19 cellular contexts compared by ENCODE assay signal in the genomic region with DNA sequence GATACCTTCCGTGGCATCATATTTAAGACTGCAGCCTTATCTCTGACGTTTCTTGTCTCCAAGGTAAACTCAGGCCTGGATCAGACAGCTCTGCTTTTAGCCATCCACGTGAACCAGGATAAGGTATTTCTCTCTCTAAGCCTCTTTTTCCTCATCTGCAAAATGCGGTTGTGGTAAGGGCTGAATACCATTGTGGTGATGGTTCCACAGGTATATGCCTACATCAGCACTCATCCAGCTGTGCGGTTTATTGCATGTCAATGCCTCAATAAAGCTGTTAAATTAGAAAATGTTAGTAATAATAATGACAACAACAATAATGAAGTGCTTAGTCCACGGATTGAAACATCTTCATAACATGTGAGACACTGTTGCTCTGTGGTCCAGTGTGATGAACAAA.
DNase-seq lines count a peak whose midpoint lies in the region; ATAC-seq and TF ChIP-seq lines count a peak whose summit lies in the region.
"Had no signal": no experiment of that assay in that cellular context is flagged by ENCODE, and none has a peak within 500 bp of the region (broad histone marks: within the 10 kb centered on the region; RNA-seq: fewer than 3 reads in every experiment).

No MANE protein-coding gene starts in this region.

- TF ChIP-seq CTCF in RWPE2 (IDR thresholded peaks at IDR 0.05; ENCODE audit: poor library complexity, severe bottlenecking) (no peak), progenitor cell of endocrine pancreas (IDR thresholded peaks at IDR 0.05; ENCODE audit: unreplicated experiment) (no peak)

- H3K4me1 Mint-ChIP-seq in progenitor cell of endocrine pancreas (ENCODE audit: low read depth): peaks cover 36% of the 10 kb centered on the region
- H3K4me1 Mint-ChIP-seq: B cell had no signal

- no peak overlapping the region for H3K27ac ChIP-seq in RWPE2 (ENCODE audit: poor library complexity, severe bottlenecking)
- H3K27ac ChIP-seq in ectodermal cell (ENCODE audit: insufficient read depth, low read depth, low read length, poor library complexity, severe bottlenecking): peak overlapping the region; percentile 9
- H3K27ac ChIP-seq: A549, KMS-11, SJCRH30 had no signal

- H3K9me3 ChIP-seq in RWPE2 (ENCODE audit: severe bottlenecking): no peaks in the 10 kb centered on the region
- no peaks in the 10 kb centered on the region for H3K9me3 ChIP-seq in ectodermal cell (ENCODE audit: control insufficient read depth, low read length)
- H3K9me3 ChIP-seq: A549, SJCRH30 had no signal

- DNase-seq in M059J (ENCODE audit: low read depth) (peak; percentile 57), RWPE2 (ENCODE audit: low spot score) (no peak), progenitor cell of endocrine pancreas (ENCODE audit: low spot score, unreplicated experiment) (no peak), HEK293T (ENCODE audit: extremely low spot score) (no peak), NCI-H226 (no peak), NCI-H2227 treated with DMSO at 0.1 percent for 48 hours (lab: John Stamatoyannopoulos, UW) (no peak)
- DNase-seq: DMS 273 treated with DMSO at 0.1 percent for 48 hours, DMS79 treated with DMSO at 0.1 percent for 48 hours, IMR-90, NCI-H2081, NCI-H2171 treated with DMSO at 0.1 percent for 48 hours, NCI-H446 treated with DMSO at 0.1 percent for 48 hours, NCI-H526 treated with DMSO at 0.1 percent for 48 hours had no signal

- H3K36me3 Mint-ChIP-seq in progenitor cell of endocrine pancreas (ENCODE audit: insufficient read depth): peaks cover 2% of the 10 kb centered on the region

- H3K36me3 ChIP-seq in RWPE2 (ENCODE audit: low read depth) (no peaks in the 10 kb centered on the region), ectodermal cell (ENCODE audit: control insufficient read depth, insufficient read depth, low read length) (no peaks in the 10 kb centered on the region)
- H3K36me3 ChIP-seq: SJCRH30 had no signal

- H3K4me3 ChIP-seq in RWPE2 (ENCODE audit: severe bottlenecking) (no peak overlapping the region), ectodermal cell (ENCODE audit: insufficient read depth, low read depth, low read length) (no peak overlapping the region)
- H3K4me3 ChIP-seq: A549, GM12878, SJCRH30 had no signal

- CTCF ChIA-PET in HEK293T (lab: Yijun Ruan, JAX): interaction anchor here (0.6 kb wide), 1 partner anchor 250 kb away, joined by 3 read pairs; no protein-coding TSS in a partner anchor

- WGBS in ectodermal cell, 2 experiments: 95 to 98% methylated on average over 5 of the region's 6 CpGs

- H3K9me3 Mint-ChIP-seq in progenitor cell of endocrine pancreas (ENCODE audit: low read depth): no peaks in the 10 kb centered on the region

- peak overlapping the region; percentile 69 for H3K27ac Mint-ChIP-seq in progenitor cell of endocrine pancreas
- H3K27ac Mint-ChIP-seq: B cell had no signal

- H3K4me1 ChIP-seq in RWPE2 (ENCODE audit: insufficient read depth, poor library complexity, severe bottlenecking) (peaks cover 13% of the 10 kb centered on the region), ectodermal cell (ENCODE audit: control insufficient read depth, insufficient read depth, low read length) (peaks cover 17% of the 10 kb centered on the region)
- H3K4me1 ChIP-seq: A549, SJCRH30 had no signal

- POLR2A ChIA-PET in HEK293T (lab: Yijun Ruan, JAX): no interaction called here

- no peaks in the 10 kb centered on the region for H3K27me3 ChIP-seq in RWPE2 (ENCODE audit: insufficient read depth, poor library complexity, severe bottlenecking)
- no peaks in the 10 kb centered on the region for H3K27me3 ChIP-seq in ectodermal cell (ENCODE audit: control insufficient read depth, insufficient read depth, low read length, poor library complexity, severe bottlenecking)
- H3K27me3 ChIP-seq: SJCRH30 had no signal

- H3K27me3 Mint-ChIP-seq in progenitor cell of endocrine pancreas: peaks cover 27% of the 10 kb centered on the region

- H3K4me3 Mint-ChIP-seq in progenitor cell of endocrine pancreas (ENCODE audit: low read depth): no peak overlapping the region
- H3K4me3 Mint-ChIP-seq: B cell had no signal

- peak; percentile 49; the same call in 1 of the 3 replicates for ATAC-seq in RWPE2 (ENCODE audit: low read depth)
- ATAC-seq: A549, GM12878 had no signal

TF ChIP-seq in HEK293T, 16 proteins besides CTCF, POLR2A, EP300 and RAD21:
- TF ChIP-seq NFRKB (IDR thresholded peaks at IDR 0.05): no peak
- no peak for TF ChIP-seq PKNOX1 (IDR thresholded peaks at IDR 0.05)
- no peak for TF ChIP-seq SP1 (IDR thresholded peaks at IDR 0.05)
- no peak for TF ChIP-seq FOXK2 (IDR thresholded peaks at IDR 0.05)
- no peak for TF ChIP-seq CTBP1 (IDR thresholded peaks at IDR 0.05; ENCODE audit: borderline replicate concordance)
- no peak for TF ChIP-seq ZNF384 (IDR thresholded peaks at IDR 0.05)
- TF ChIP-seq FOXM1 (IDR thresholded peaks at IDR 0.05; ENCODE audit: borderline replicate concordance): no peak
- no peak for TF ChIP-seq FOXA1 (IDR thresholded peaks at IDR 0.05)
- no peak for TF ChIP-seq LEF1 (IDR thresholded peaks at IDR 0.05; ENCODE audit: borderline replicate concordance)
- no peak for TF ChIP-seq HDGF (IDR thresholded peaks at IDR 0.05; ENCODE audit: borderline replicate concordance)
- TF ChIP-seq SUZ12 (IDR thresholded peaks at IDR 0.05): no peak
